In the genomic region with DNA sequence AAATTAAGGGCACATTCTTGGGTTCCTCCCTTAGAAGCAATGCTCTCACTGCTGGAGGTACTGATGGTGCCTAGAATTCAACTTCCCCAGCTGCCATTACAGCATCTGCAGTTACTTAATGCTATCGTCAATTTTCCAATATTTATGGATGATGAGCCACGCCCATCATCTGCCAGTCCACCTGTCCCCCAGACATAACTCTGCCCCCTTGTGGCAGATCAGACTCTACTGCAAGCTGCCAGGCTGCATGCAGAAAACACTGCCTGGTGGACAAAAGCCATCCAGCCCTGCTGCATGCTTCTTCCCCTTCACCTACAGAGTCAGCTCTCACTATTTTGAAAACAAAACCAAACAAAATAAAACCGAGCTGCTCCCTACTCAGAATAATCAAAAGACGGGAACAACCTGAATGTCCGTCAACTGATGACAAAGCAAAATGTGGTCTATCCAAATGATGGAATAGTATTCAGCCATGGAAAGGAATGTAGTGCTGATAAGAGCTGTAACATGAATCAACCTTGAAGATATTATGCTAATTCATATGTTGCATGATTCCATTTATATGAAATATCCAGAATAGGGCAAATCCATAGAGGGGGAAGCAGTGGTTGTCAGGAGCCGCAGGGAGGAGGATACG, we compare ENCODE assay signal across 8 cellular contexts.
DNase-seq lines count a peak whose midpoint lies in the region; ATAC-seq and TF ChIP-seq lines count a peak whose summit lies in the region.

No MANE protein-coding gene starts in this region.

- H3K36me3 ChIP-seq in vagina: no peaks in the 10 kb centered on the region
- H3K36me3 ChIP-seq in effector memory CD4-positive, alpha-beta T cell (ENCODE audit: control insufficient read depth, insufficient read depth, low read length): no peaks in the 10 kb centered on the region

- H3K4me1 ChIP-seq in vagina: peaks cover 37% of the 10 kb centered on the region
- no peaks in the 10 kb centered on the region for H3K4me1 ChIP-seq in effector memory CD4-positive, alpha-beta T cell (ENCODE audit: control insufficient read depth, insufficient read depth, low read length, poor library complexity, severe bottlenecking)

- intact Hi-C loops in left colon (cut with DNase I, micrococcal nuclease) (loop anchor here in 1 of 2 donors (5.0 kb wide), 1 partner anchor 58 kb away; no protein-coding TSS in a partner anchor), vagina (cut with DNase I) (no loop called here)

- DNase-seq in Caki2 (ENCODE audit: low read depth) (peak; percentile 44), NCI-H748 (lab: John Stamatoyannopoulos, UW; ENCODE audit: unreplicated experiment) (peak; percentile 95), left colon (peak; percentile 41 to 61), vagina (ENCODE audit: extremely low spot score in 2 of 2) (no peak)
- peak; percentile 23 for DNase-seq in activated naive CD4-positive, alpha-beta T cell treated with anti-CD3 and anti-CD28 coated beads, Interleukin-2, amount 50 U/mL, for 16 hours
- DNase-seq in effector memory CD4-positive, alpha-beta T cell: no peak

- in situ Hi-C loops in Caki2 (cut with HindIII; ENCODE audit: low pct_unique_long_range_greater_than_20kb, low sequenced_read_pairs): no loop called here

- no peaks in the 10 kb centered on the region for H3K9me3 ChIP-seq in vagina
- no peaks in the 10 kb centered on the region for H3K9me3 ChIP-seq in effector memory CD4-positive, alpha-beta T cell (ENCODE audit: control insufficient read depth, low read length)

- no peaks in the 10 kb centered on the region for H3K27me3 ChIP-seq in vagina
- no peaks in the 10 kb centered on the region for H3K27me3 ChIP-seq in effector memory CD4-positive, alpha-beta T cell (replicated peaks; ENCODE audit: control insufficient read depth, insufficient read depth, low read length, poor library complexity, severe bottlenecking)

- no peak overlapping the region for H3K4me3 ChIP-seq in vagina
- no peak overlapping the region for H3K4me3 ChIP-seq in effector memory CD4-positive, alpha-beta T cell (ENCODE audit: insufficient read depth, low read depth, low read length, poor library complexity, severe bottlenecking)

- H3K27ac ChIP-seq in vagina: peak overlapping the region; percentile 19
- H3K27ac ChIP-seq in effector memory CD4-positive, alpha-beta T cell (ENCODE audit: insufficient read depth, low read length, poor library complexity, severe bottlenecking): no peak overlapping the region

- no peak for TF ChIP-seq CTCF in vagina (IDR thresholded peaks at IDR 0.05)

- TF ChIP-seq POLR2A in vagina (IDR thresholded peaks at IDR 0.05): no peak

- ATAC-seq in GM19023 (IDR thresholded peaks at IDR 0.05; ENCODE audit: unreplicated experiment) (peak; percentile 67), HG03095 (IDR thresholded peaks at IDR 0.05; ENCODE audit: unreplicated experiment) (peak; percentile 56), left colon (peak; percentile 69)

Comparison
In these comparisons a context has a peak if more than half of its experiments do, and no peak if none do; other contexts are left out.
1. DNase-seq: peak in Caki2 (single experiment), NCI-H748 (single experiment), activated naive CD4-positive, alpha-beta T cell treated with anti-CD3 and anti-CD28 coated beads, Interleukin-2, amount 50 U/mL, for 16 hours (single experiment) and left colon (2 of 2); none in vagina (0 of 2) and effector memory CD4-positive, alpha-beta T cell (0 of 3).
2. Peak in every context shown above with its lines, with median percentiles within 50 percentile points of each other: ATAC-seq.